Comparison of ENCODE assay signal across 1 cellular context in the genomic region with DNA sequence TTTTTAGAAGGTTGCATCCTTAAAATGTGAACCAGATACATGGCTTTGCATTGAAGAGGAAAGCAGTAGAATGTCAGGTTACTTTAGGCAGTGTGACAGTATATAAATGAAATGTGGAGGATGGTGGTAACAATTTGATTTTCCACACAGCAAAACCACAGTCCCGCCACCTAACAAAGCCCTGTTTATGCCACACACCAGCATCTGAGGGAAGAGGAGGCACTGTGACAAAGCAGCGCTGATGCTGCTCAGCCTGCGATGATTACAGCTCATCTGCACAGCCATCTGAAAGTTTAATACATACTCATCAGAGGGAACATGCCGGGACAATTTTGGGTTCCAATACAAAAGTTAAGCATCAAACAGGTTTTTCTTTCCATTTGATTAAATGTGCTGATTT.
TF ChIP-seq lines count a peak whose summit lies in the region.

No MANE protein-coding gene starts in this region.

TF ChIP-seq in GM12891, 5 proteins besides CTCF, POLR2A, EP300 and RAD21 (continued from another document):
- TF ChIP-seq TAF1 (IDR thresholded peaks at IDR 0.05; ENCODE audit: low read depth, low read length) (no peak), POU2F2 (IDR thresholded peaks at IDR 0.05; ENCODE audit: low read depth, low read length) (no peak), POLR2AphosphoS5 (IDR thresholded peaks at IDR 0.05; ENCODE audit: low read depth, low read length) (no peak)
